Comparison of ENCODE assay signal across 16 cellular contexts in the genomic region with DNA sequence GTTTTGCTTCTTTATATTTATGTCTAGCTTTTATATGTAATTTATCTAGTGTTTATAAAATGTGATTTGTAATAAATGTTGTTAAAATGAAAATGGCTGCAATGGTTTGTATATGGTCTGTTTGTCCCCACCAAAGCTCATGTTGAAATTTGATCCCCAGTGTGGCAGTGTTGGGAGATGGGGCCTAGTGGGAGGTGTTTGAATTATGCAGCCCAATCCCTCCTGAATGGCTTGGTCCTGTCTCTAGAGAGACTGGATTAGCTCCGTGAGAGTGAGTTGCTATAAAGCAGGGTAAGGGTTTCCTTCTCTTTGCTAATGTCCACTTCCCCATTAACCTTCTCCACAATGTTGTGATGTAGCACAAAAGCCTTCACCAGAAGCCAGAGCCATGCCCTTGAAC. TPM values are rescaled to one million over a fixed set of nuclear protein-coding genes. Genes with fewer than 3 reads are reported as not detected.
DNase-seq lines count a peak whose midpoint lies in the region; ATAC-seq and TF ChIP-seq lines count a peak whose summit lies in the region.
"Had no signal": no experiment of that assay in that cellular context is flagged by ENCODE, and none has a peak within 500 bp of the region (broad histone marks: within the 10 kb centered on the region; RNA-seq: fewer than 3 reads in every experiment).

No MANE protein-coding gene starts in this region.

- WGBS in iPS DF 6.9 (ENCODE audit: insufficient coverage, insufficient read length), result no CpG with 5 or more reads among the region's 1 CpG

- H3K4me1 Mint-ChIP-seq in mesothelial cell of epicardium, result no peaks in the 10 kb centered on the region
- no peaks in the 10 kb centered on the region for H3K4me1 Mint-ChIP-seq in Calu3 (ENCODE audit: low read depth, unreplicated experiment)
- H3K4me1 Mint-ChIP-seq: CD14-positive monocyte had no signal

- H3K27me3 ChIP-seq in SJCRH30 (no peaks in the 10 kb centered on the region), iPS DF 6.9 (ENCODE audit: control insufficient read depth, insufficient read depth, low read length) (no peaks in the 10 kb centered on the region)

- no peak for ATAC-seq in HG03354 (IDR thresholded peaks at IDR 0.05; ENCODE audit: poor library complexity, severe bottlenecking, unreplicated experiment)

- H3K27ac ChIP-seq in SJCRH30 (no peak overlapping the region), iPS DF 6.9 (ENCODE audit: low read length) (no peak overlapping the region)

- BruUV-seq in Calu3 (replicated peaks; lab: Mats Ljungman, UMichigan), result no TSS peak

- H3K4me1 ChIP-seq in SJCRH30, result no peaks in the 10 kb centered on the region
- H3K4me1 ChIP-seq in iPS DF 6.9 (ENCODE audit: control insufficient read depth, insufficient read depth, low read length), result no peaks in the 10 kb centered on the region
- H3K4me1 ChIP-seq: Caco-2 had no signal

- no peak overlapping the region for H3K4me3 Mint-ChIP-seq in mesothelial cell of epicardium
- H3K4me3 Mint-ChIP-seq in Calu3 (ENCODE audit: low read depth, unreplicated experiment), result no peak overlapping the region
- H3K4me3 Mint-ChIP-seq: CD14-positive monocyte had no signal

- H3K4me3 ChIP-seq in SJCRH30, result no peak overlapping the region
- H3K4me3 ChIP-seq in iPS DF 6.9 (ENCODE audit: low read length), result no peak overlapping the region

- no peaks in the 10 kb centered on the region for H3K36me3 ChIP-seq in SJCRH30
- H3K36me3 ChIP-seq in iPS DF 6.9 (ENCODE audit: control insufficient read depth, insufficient read depth, low read length), result no peaks in the 10 kb centered on the region

- H3K27ac Mint-ChIP-seq in mesothelial cell of epicardium, result no peak overlapping the region
- no peak overlapping the region for H3K27ac Mint-ChIP-seq in Calu3 (ENCODE audit: unreplicated experiment)
- H3K27ac Mint-ChIP-seq: CD14-positive monocyte had no signal

- peaks cover 3% of the 10 kb centered on the region for H3K36me3 Mint-ChIP-seq in mesothelial cell of epicardium
- no peaks in the 10 kb centered on the region for H3K36me3 Mint-ChIP-seq in Calu3 (ENCODE audit: insufficient read depth, unreplicated experiment)

- H3K27me3 Mint-ChIP-seq in mesothelial cell of epicardium (ENCODE audit: low read depth) (no peaks in the 10 kb centered on the region), Calu3 (ENCODE audit: unreplicated experiment) (no peaks in the 10 kb centered on the region)

- TF ChIP-seq CTCF in mesothelial cell of epicardium (IDR thresholded peaks at IDR 0.05; ENCODE audit: unreplicated experiment) (no peak), Calu3 (IDR thresholded peaks at IDR 0.05; ENCODE audit: unreplicated experiment) (no peak)

- intact Hi-C loops in Calu3 (cut with micrococcal nuclease; ENCODE audit: unreplicated experiment), result no loop called here

- H3K9me3 ChIP-seq in SJCRH30 (replicated peaks), result no peaks in the 10 kb centered on the region
- no peaks in the 10 kb centered on the region for H3K9me3 ChIP-seq in iPS DF 6.9 (ENCODE audit: control insufficient read depth, insufficient read depth, low read length)
- H3K9me3 ChIP-seq: Caco-2 had no signal

- H3K9me3 Mint-ChIP-seq in mesothelial cell of epicardium (peaks cover 12% of the 10 kb centered on the region), Calu3 (ENCODE audit: low read depth, unreplicated experiment) (no peaks in the 10 kb centered on the region)

- CTCF ChIA-PET in Calu3 (lab: Charles Lee), result interaction anchor here (0.6 to 0.7 kb wide), 2 partner anchors 18 to 20 kb away, joined by 3 to 4 read pairs; no protein-coding TSS in a partner anchor

- peak; percentile 49 to 75 for DNase-seq in NCI-H524 (lab: John Stamatoyannopoulos, UW)
- DNase-seq in NCI-H524 treated with DMSO at 0.1 percent for 48 hours (lab: John Stamatoyannopoulos, UW), result no peak
- DNase-seq in SJCRH30, result peak; percentile 1 to 11
- DNase-seq in iPS DF 6.9 (ENCODE audit: low read depth, low spot score), result peak; percentile 11
- no peak for DNase-seq in mesothelial cell of epicardium (ENCODE audit: low spot score in 2 of 2, unreplicated experiment in 2 of 2)
- DNase-seq in 8988T, result no peak
- no peak for DNase-seq in Calu3
- DNase-seq: Caco-2, DND-41, MV-4-11, NCI-H1417 treated with DMSO at 0.1 percent for 48 hours, NCI-H2081, NCI-H446, SIG-M5 had no signal

RNA-seq across cellular contexts. Expression of gene JADE3, which starts 30.0 kb away (rescaled TPM):
- 4.5 and 5.5 TPM in 2 replicates for total RNA-seq in SJCRH30 (2014; rRNA removed; shearing (Covaris generic))
- total RNA-seq in mesothelial cell of epicardium (15.5 to 16.4 TPM (median 16.4 TPM) in 3 replicates), Calu3 (2022) (14.8 and 17.0 TPM in 2 replicates)

RNA-seq across cellular contexts. Expression of gene RP2, which starts 45.4 kb away (rescaled TPM):
- total RNA-seq in SJCRH30 (2014; rRNA removed; shearing (Covaris generic)), result 14.4 and 15.0 TPM in 2 replicates
- total RNA-seq in mesothelial cell of epicardium, result 8.1 to 8.9 TPM (median 8.7 TPM) in 3 replicates
- total RNA-seq in Calu3 (2022), result 25.5 and 28.6 TPM in 2 replicates

Comparison
In these comparisons a context has a peak if more than half of its experiments do, and no peak if none do; other contexts are left out.
1. DNase-seq: peak in NCI-H524 (2 of 2), SJCRH30 (2 of 2) and iPS DF 6.9 (single experiment); none in NCI-H524 treated with DMSO at 0.1 percent for 48 hours (single experiment), mesothelial cell of epicardium (0 of 2), 8988T (single experiment) and Calu3 (single experiment).